Comparison of ENCODE assay signal across 33 cellular contexts in genomic region chr11:14251754-14252153, GRCh38.
DNase-seq lines count a peak whose midpoint lies in the region; ATAC-seq, FAIRE-seq and TF ChIP-seq lines count a peak whose summit lies in the region.
"Had no signal": no experiment of that assay in that cellular context is flagged by ENCODE, and none has a peak within 500 bp of the region (broad histone marks: within the 10 kb centered on the region; RNA-seq: fewer than 3 reads in every experiment).

No MANE protein-coding gene starts in this region.

- TF ChIP-seq POLR2A in HepG2 (IDR thresholded peaks at IDR 0.05; ENCODE audit: insufficient read depth in 1 of 2, low read depth in 2 of 2, low read length in 2 of 2) (no peak), right lobe of liver (IDR thresholded peaks at IDR 0.05) (no peak), upper lobe of left lung (IDR thresholded peaks at IDR 0.05) (no peak), gastroesophageal sphincter (IDR thresholded peaks at IDR 0.05) (no peak)

- H3K4me2 ChIP-seq in HepG2 (ENCODE audit: low read depth, low read length): no peak overlapping the region
- H3K4me2 ChIP-seq: A549; BLaER1; BLaER1 treated with 17β-estradiol and CSF1 and Interleukin-3, amounts not matched to agents 10 nM and 100 nM had no signal

- H3K4me3 ChIP-seq in HepG2 (replicated peaks in 1 of 3; ENCODE audit: insufficient read depth in 1 of 3, low read depth in 2 of 3, low read length in 3 of 3): no peak overlapping the region
- no peak overlapping the region for H3K4me3 ChIP-seq in right lobe of liver
- H3K4me3 ChIP-seq in HEK293 (ENCODE audit: low read depth, low read length): no peak overlapping the region
- no peak overlapping the region for H3K4me3 ChIP-seq in retinal pigment epithelial cell (ENCODE audit: low read length)
- no peak overlapping the region for H3K4me3 ChIP-seq in upper lobe of left lung
- no peak overlapping the region for H3K4me3 ChIP-seq in gastroesophageal sphincter
- H3K4me3 ChIP-seq: A549; BLaER1; BLaER1 treated with 17β-estradiol and CSF1 and Interleukin-3, amounts not matched to agents 10 nM and 100 nM had no signal

- H3K9ac ChIP-seq in HepG2 (ENCODE audit: insufficient read depth, low read depth, low read length): no peak overlapping the region
- H3K9ac ChIP-seq: BLaER1; BLaER1 treated with 17β-estradiol and CSF1 and Interleukin-3, amounts not matched to agents 10 nM and 100 nM had no signal

- DNase-seq in HepG2 (ENCODE audit: low spot score) (no peak), right lobe of liver (no peak), retinal pigment epithelial cell (ENCODE audit: low read depth) (peak; percentile 15), upper lobe of left lung (no peak)
- DNase-seq: 8988T; ACHN; AML-193; BE2C; C1 segment of cervical spinal cord; Caco-2; Calu3; CD4-positive, alpha-beta memory T cell; CD4-positive, alpha-beta T cell; CD4-positive, CD25-positive, alpha-beta regulatory T cell; CD8-positive, alpha-beta memory T cell; CD8-positive, alpha-beta T cell; COR-L47; DMS 273 treated with DMSO at 0.1 percent for 48 hours; DMS153; DMS53; DMS79; DMS79 treated with DMSO at 0.1 percent for 48 hours; DND-41; EL had no signal

- no peaks in the 10 kb centered on the region for H3K79me2 ChIP-seq in HepG2 (ENCODE audit: insufficient read depth, low read length)

- in situ Hi-C loops in HepG2 (cut with HindIII; ENCODE audit: extremely low pct_ligation_motif_present, low pct_unique_long_range_greater_than_20kb): loop anchor here (5.0 kb wide), 1 partner anchor 479 kb away; no protein-coding TSS in a partner anchor

- 0 out of 2 replicates have a peak, but pooled peaks cover 2% of the 10 kb centered on the region for H4K20me1 ChIP-seq in HepG2 (ENCODE audit: insufficient read depth, low read length)
- H4K20me1 ChIP-seq: BLaER1; BLaER1 treated with 17β-estradiol and CSF1 and Interleukin-3, amounts not matched to agents 10 nM and 100 nM had no signal

- intact Hi-C loops in HepG2 (cut with micrococcal nuclease; ENCODE audit: unreplicated experiment) (no loop called here), right lobe of liver (cut with DNase I) (no loop called here)

- H3K4me1 ChIP-seq in HepG2 (ENCODE audit: insufficient read depth, low read length) (no peaks in the 10 kb centered on the region), right lobe of liver (no peaks in the 10 kb centered on the region), HEK293 (ENCODE audit: control insufficient read depth, insufficient read depth, low read length) (no peaks in the 10 kb centered on the region), upper lobe of left lung (peaks cover 7 to 18% (median 12%) of the 10 kb centered on the region in 4 donors), gastroesophageal sphincter (peaks cover 0 to 11% (median 0%) of the 10 kb centered on the region in 3 donors)
- H3K4me1 ChIP-seq: A549, BE2C had no signal

- BruUV-seq in HepG2 (replicated peaks; lab: Mats Ljungman, UMichigan): no TSS peak

- TF ChIP-seq RAD21 in HepG2 (CRISPR knock-in tag; IDR thresholded peaks at IDR 0.05): no peak

- no peak overlapping the region for H2AFZ ChIP-seq in HepG2 (ENCODE audit: low read length)

- POLR2A ChIA-PET in HepG2 (lab: Yijun Ruan, JAX): no interaction called here
- POLR2A ChIA-PET in HEK293 (lab: Yijun Ruan, JAX): no interaction called here

- no peaks in the 10 kb centered on the region for H3K9me3 ChIP-seq in HepG2 (ENCODE audit: low read length)
- H3K9me3 ChIP-seq in right lobe of liver: no peaks in the 10 kb centered on the region
- no peaks in the 10 kb centered on the region for H3K9me3 ChIP-seq in HEK293 (ENCODE audit: control insufficient read depth, insufficient read depth, low read depth, low read length)
- no peaks in the 10 kb centered on the region for H3K9me3 ChIP-seq in upper lobe of left lung
- no peaks in the 10 kb centered on the region for H3K9me3 ChIP-seq in gastroesophageal sphincter
- H3K9me3 ChIP-seq: A549; BE2C; BLaER1; BLaER1 treated with 17β-estradiol and CSF1 and Interleukin-3, amounts not matched to agents 10 nM and 100 nM; Caco-2 had no signal

- TF ChIP-seq CTCF in HepG2 (CRISPR knock-in tag; IDR thresholded peaks at IDR 0.05) (no peak), right lobe of liver (IDR thresholded peaks at IDR 0.05) (no peak), HEK293 (tag by site-specific recombination; IDR thresholded peaks at IDR 0.05) (no peak), retinal pigment epithelial cell (conservative IDR thresholded peaks at IDR 0.05; ENCODE audit: low read depth, low read length) (no peak), upper lobe of left lung (IDR thresholded peaks at IDR 0.05) (no peak), gastroesophageal sphincter (IDR thresholded peaks at IDR 0.05) (no peak)

- H3K27me3 ChIP-seq in HepG2 (ENCODE audit: control insufficient read depth in 1 of 2, insufficient read depth in 2 of 2, low read length in 2 of 2) (peaks cover 0 to 14% of the 10 kb centered on the region in 2 experiments; a peak in 2 of 5 replicates), right lobe of liver (no peaks in the 10 kb centered on the region), upper lobe of left lung (no peaks in the 10 kb centered on the region), gastroesophageal sphincter (no peaks in the 10 kb centered on the region)
- H3K27me3 ChIP-seq: BE2C; BLaER1; BLaER1 treated with 17β-estradiol and CSF1 and Interleukin-3, amounts not matched to agents 10 nM and 100 nM had no signal

- H3K27ac ChIP-seq in HepG2 (ENCODE audit: extremely low read length, insufficient read depth, low read length) (no peak overlapping the region), right lobe of liver (no peak overlapping the region), HEK293 (ENCODE audit: extremely low read depth, low read depth, low read length) (no peak overlapping the region), upper lobe of left lung (no peak overlapping the region), gastroesophageal sphincter (no peak overlapping the region)
- H3K27ac ChIP-seq: 22Rv1; A549; BLaER1; BLaER1 treated with 17β-estradiol and CSF1 and Interleukin-3, amounts not matched to agents 10 nM and 100 nM; C4-2B had no signal

- WGBS in HepG2 (ENCODE audit: low lambda C conversion rate): 0% methylated on average over 1 of the region's 5 CpGs
- 50% methylated on average over 3 of the region's 5 CpGs for WGBS in right lobe of liver (ENCODE audit: insufficient coverage, low coverage, low lambda C conversion rate, missing lambda C conversion rate)
- 70 to 73% methylated on average over 5 of the region's 5 CpGs for WGBS in upper lobe of left lung, 2 donors
- 72 to 74% methylated on average over 3 to 5 of the region's 5 CpGs for WGBS in gastroesophageal sphincter (ENCODE audit: low coverage in 1 of 2), 2 donors

- ATAC-seq in HepG2 (no peak), right lobe of liver (no peak), upper lobe of left lung (ENCODE audit: low FRiP score in 2 of 2) (no peak), gastroesophageal sphincter (no peak)
- ATAC-seq: A549; CD8-positive, alpha-beta T cell had no signal

- no peak for FAIRE-seq in HepG2 (lab: Jason Lieb, UNC)
- FAIRE-seq: A204.1, A549, D721Med had no signal

- CTCF ChIA-PET in HepG2 (lab: Yijun Ruan, JAX; ENCODE audit: low intra/inter-chr PET ratio, low total read pairs) (no interaction called here), HEK293 (lab: Yijun Ruan, JAX) (interaction anchor here (1.1 to 3.4 kb wide), 5 partner anchors 57 to 479 kb away, joined by 3 to 29 read pairs (median 4); no protein-coding TSS in a partner anchor)

- H3K36me3 ChIP-seq in HepG2 (replicated peaks in 1 of 2; ENCODE audit: control insufficient read depth in 1 of 2, insufficient read depth in 2 of 2, low read length in 2 of 2): no peaks in the 10 kb centered on the region
- no peaks in the 10 kb centered on the region for H3K36me3 ChIP-seq in right lobe of liver
- H3K36me3 ChIP-seq in HEK293 (ENCODE audit: control insufficient read depth in 2 of 2, insufficient read depth in 1 of 2, low read length in 2 of 2): no peaks in the 10 kb centered on the region
- no peaks in the 10 kb centered on the region for H3K36me3 ChIP-seq in upper lobe of left lung
- peaks cover 0 to 9% of the 10 kb centered on the region in 2 donors for H3K36me3 ChIP-seq in gastroesophageal sphincter
- H3K36me3 ChIP-seq: BE2C; BLaER1; BLaER1 treated with 17β-estradiol and CSF1 and Interleukin-3, amounts not matched to agents 10 nM and 100 nM had no signal

- TF ChIP-seq EP300 in HepG2 (IDR thresholded peaks at IDR 0.05; ENCODE audit: low read depth in 2 of 2, low read length in 2 of 2) (no peak), HepG2 (CRISPR knock-in tag; IDR thresholded peaks at IDR 0.05; ENCODE audit: borderline replicate concordance) (no peak), upper lobe of left lung (IDR thresholded peaks at IDR 0.05) (no peak), gastroesophageal sphincter (IDR thresholded peaks at IDR 0.05) (no peak)

TF ChIP-seq in HepG2, 621 proteins besides CTCF, POLR2A, EP300 and RAD21:
- TF ChIP-seq ATF7 (IDR thresholded peaks at IDR 0.05) (peak; percentile 88), ATF7 (CRISPR knock-in tag; IDR thresholded peaks at IDR 0.05) (no peak), YY1 (IDR thresholded peaks at IDR 0.05; ENCODE audit: insufficient read depth, insufficient replicate concordance, low read depth, low read length) (no peak), ZNF780A (CRISPR knock-in tag; IDR thresholded peaks at IDR 0.05) (no peak), ZFP62 (CRISPR knock-in tag; IDR thresholded peaks at IDR 0.05) (no peak), MATR3 (CRISPR knock-in tag; IDR thresholded peaks at IDR 0.05) (no peak), ZNF484 (CRISPR knock-in tag; IDR thresholded peaks at IDR 0.05; ENCODE audit: borderline replicate concordance, low read depth) (no peak)
TF ChIP-seq in HepG2: peak in this region for 1.

TF ChIP-seq in HEK293, 187 proteins besides CTCF, POLR2A, EP300 and RAD21 (continues in another document):
- TF ChIP-seq ZNF449 (tag by site-specific recombination; IDR thresholded peaks at IDR 0.05) (no peak), ZNF138 (tag by site-specific recombination; IDR thresholded peaks at IDR 0.05; ENCODE audit: borderline replicate concordance) (no peak)

Comparison
In these comparisons a context has a peak if more than half of its experiments do, and no peak if none do; other contexts are left out.
1. Of the 63 proteins assayed by ChIP-seq in both HepG2 and HEK293: peak only in HepG2: none; only in HEK293: ATF2; in both: none; in neither: 62.